1 cellular context compared by ENCODE assay signal in genomic region chr20:48789781-48790544, GRCh38.
TF ChIP-seq lines count a peak whose summit lies in the region.

No MANE protein-coding gene starts in this region.

TF ChIP-seq in H1, 55 proteins besides CTCF, POLR2A, EP300 and RAD21 (continued from another document):
- TF ChIP-seq POU5F1 (IDR thresholded peaks at IDR 0.05; ENCODE audit: low read depth, low read length): no peak
- no peak for TF ChIP-seq ASH2L (IDR thresholded peaks at IDR 0.05; ENCODE audit: low read length)
- no peak for TF ChIP-seq TBP (IDR thresholded peaks at IDR 0.05; ENCODE audit: low read depth, low read length)
- no peak for TF ChIP-seq NANOG (IDR thresholded peaks at IDR 0.05; ENCODE audit: insufficient read depth, low read depth, low read length, poor library complexity, severe bottlenecking)
